1 cellular context compared by ENCODE assay signal in the genomic region with DNA sequence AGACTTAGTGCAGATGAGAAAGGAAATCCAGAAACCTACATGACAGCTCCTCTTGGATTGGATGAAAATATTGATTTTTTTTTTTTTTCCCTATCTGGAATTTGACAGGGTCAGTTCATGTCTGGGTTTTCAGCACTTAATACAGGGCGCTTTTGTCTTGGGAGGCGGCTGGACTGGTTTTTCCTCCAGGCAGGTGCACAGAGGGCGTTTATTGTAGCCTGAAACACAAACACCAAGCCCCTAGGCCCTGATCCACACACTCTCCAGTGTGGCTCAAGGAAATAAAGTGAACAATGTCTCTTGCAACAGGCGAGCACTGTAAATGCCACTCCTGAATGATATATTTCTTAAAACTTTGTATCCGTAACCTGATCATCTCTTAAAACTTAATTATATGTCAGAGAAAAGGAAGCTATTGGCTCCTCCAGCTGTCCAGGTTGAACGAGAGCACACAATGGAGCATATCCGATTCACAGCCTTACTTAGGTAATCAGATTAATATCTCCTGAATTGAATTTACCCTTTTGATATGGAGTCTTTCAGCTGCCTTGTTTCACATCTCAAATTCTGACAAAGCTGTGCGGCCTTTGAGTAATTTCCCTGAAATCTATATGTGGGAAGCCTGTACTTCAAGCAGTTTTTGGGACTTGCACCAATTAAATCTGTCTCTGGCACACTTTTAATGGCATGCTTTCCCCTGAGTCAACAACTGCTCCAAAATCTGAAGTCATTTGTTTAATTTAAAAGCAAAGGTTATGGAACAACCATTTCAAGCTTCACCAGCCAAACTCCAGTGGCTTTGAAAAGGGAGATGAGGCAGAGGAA.
TF ChIP-seq lines count a peak whose summit lies in the region.

No MANE protein-coding gene starts in this region.

TF ChIP-seq in HEK293, 187 proteins besides CTCF, POLR2A, EP300 and RAD21 (continued from another document):
- no peak for TF ChIP-seq ZNF280D (tag by site-specific recombination; IDR thresholded peaks at IDR 0.05)
- TF ChIP-seq ZBTB7A (tag by site-specific recombination; IDR thresholded peaks at IDR 0.05; ENCODE audit: low read depth), result no peak
- no peak for TF ChIP-seq ZNF157 (tag by site-specific recombination; IDR thresholded peaks at IDR 0.05)
- TF ChIP-seq ZFP69B (tag by site-specific recombination; IDR thresholded peaks at IDR 0.05), result no peak
- TF ChIP-seq WT1 (tag by site-specific recombination; IDR thresholded peaks at IDR 0.05), result 0 out of 2 replicates have a peak, but pooled peaks have one; percentile 35
- peak; percentile 95 for TF ChIP-seq FEZF1 (tag by site-specific recombination; IDR thresholded peaks at IDR 0.05)
- no peak for TF ChIP-seq GLI4 (tag by site-specific recombination; IDR thresholded peaks at IDR 0.05)
- peak; percentile 85 for TF ChIP-seq OSR2 (tag by site-specific recombination; IDR thresholded peaks at IDR 0.05)
- TF ChIP-seq, protein P1, sequence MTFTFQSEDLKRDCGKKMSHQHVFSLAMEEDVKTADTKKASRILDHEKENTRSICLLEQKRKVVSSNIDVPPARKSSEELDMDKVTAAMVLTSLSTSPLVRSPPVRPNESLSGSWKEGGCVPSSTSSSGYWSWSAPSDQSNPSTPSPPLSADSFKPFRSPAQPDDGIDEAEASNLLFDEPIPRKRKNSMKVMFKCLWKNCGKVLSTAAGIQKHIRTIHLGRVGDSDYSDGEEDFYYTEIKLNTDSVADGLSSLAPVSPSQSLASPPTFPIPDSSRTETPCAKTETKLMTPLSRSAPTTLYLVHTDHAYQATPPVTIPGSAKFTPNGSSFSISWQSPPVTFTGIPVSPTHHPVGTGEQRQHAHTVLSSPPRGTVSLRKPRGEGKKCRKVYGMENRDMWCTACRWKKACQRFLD (tag by site-specific recombination; IDR thresholded peaks at IDR 0.05), result no peak
- TF ChIP-seq, protein P2, sequence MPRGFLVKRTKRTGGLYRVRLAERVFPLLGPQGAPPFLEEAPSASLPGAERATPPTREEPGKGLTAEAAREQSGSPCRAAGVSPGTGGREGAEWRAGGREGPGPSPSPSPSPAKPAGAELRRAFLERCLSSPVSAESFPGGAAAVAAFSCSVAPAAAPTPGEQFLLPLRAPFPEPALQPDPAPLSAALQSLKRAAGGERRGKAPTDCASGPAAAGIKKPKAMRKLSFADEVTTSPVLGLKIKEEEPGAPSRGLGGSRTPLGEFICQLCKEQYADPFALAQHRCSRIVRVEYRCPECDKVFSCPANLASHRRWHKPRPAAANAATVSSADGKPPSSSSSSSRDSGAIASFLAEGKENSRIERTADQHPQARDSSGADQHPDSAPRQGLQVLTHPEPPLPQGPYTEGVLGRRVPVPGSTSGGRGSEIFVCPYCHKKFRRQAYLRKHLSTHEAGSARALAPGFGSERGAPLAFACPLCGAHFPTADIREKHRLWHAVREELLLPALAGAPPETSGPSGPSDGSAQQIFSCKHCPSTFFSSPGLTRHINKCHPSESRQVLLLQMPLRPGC (tag by site-specific recombination; IDR thresholded peaks at IDR 0.05), result peak; percentile 43; the same call in 1 of the 2 replicates
- TF ChIP-seq TCF7L2 (IDR thresholded peaks at IDR 0.05; ENCODE audit: borderline replicate concordance, low read depth, low read length), result 0 out of 2 replicates have a peak, but pooled peaks have one; percentile 16
- TF ChIP-seq SP2 (tag by site-specific recombination; IDR thresholded peaks at IDR 0.05), result no peak
- TF ChIP-seq, protein P3, sequence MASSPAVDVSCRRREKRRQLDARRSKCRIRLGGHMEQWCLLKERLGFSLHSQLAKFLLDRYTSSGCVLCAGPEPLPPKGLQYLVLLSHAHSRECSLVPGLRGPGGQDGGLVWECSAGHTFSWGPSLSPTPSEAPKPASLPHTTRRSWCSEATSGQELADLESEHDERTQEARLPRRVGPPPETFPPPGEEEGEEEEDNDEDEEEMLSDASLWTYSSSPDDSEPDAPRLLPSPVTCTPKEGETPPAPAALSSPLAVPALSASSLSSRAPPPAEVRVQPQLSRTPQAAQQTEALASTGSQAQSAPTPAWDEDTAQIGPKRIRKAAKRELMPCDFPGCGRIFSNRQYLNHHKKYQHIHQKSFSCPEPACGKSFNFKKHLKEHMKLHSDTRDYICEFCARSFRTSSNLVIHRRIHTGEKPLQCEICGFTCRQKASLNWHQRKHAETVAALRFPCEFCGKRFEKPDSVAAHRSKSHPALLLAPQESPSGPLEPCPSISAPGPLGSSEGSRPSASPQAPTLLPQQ (tag by site-specific recombination; IDR thresholded peaks at IDR 0.05), result no peak
- TF ChIP-seq ZNF791 (tag by site-specific recombination; IDR thresholded peaks at IDR 0.05), result no peak
- peak; percentile 88 for TF ChIP-seq ZNF843 (tag by site-specific recombination; IDR thresholded peaks at IDR 0.05)
- TF ChIP-seq, protein P4, sequence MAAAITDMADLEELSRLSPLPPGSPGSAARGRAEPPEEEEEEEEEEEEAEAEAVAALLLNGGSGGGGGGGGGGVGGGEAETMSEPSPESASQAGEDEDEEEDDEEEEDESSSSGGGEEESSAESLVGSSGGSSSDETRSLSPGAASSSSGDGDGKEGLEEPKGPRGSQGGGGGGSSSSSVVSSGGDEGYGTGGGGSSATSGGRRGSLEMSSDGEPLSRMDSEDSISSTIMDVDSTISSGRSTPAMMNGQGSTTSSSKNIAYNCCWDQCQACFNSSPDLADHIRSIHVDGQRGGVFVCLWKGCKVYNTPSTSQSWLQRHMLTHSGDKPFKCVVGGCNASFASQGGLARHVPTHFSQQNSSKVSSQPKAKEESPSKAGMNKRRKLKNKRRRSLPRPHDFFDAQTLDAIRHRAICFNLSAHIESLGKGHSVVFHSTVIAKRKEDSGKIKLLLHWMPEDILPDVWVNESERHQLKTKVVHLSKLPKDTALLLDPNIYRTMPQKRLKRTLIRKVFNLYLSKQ (tag by site-specific recombination; IDR thresholded peaks at IDR 0.05; ENCODE audit: borderline replicate concordance), result no peak
- TF ChIP-seq ZNF600 (tag by site-specific recombination; IDR thresholded peaks at IDR 0.05), result peak; percentile 73
- TF ChIP-seq ZNF10 (tag by site-specific recombination; IDR thresholded peaks at IDR 0.05), result peak; percentile 34; the same call in 1 of the 2 replicates
- no peak for TF ChIP-seq ZNF548 (tag by site-specific recombination; IDR thresholded peaks at IDR 0.05)
- peak; percentile 63 for TF ChIP-seq ZXDB (tag by site-specific recombination; IDR thresholded peaks at IDR 0.05)
- TF ChIP-seq PRDM4 (tag by site-specific recombination; IDR thresholded peaks at IDR 0.05), result peak; percentile 54
- peak; percentile 73 for TF ChIP-seq SCRT1 (tag by site-specific recombination; IDR thresholded peaks at IDR 0.05; ENCODE audit: borderline replicate concordance)
- no peak for TF ChIP-seq ZBTB26 (tag by site-specific recombination; optimal IDR thresholded peaks at IDR 0.05)
- no peak for TF ChIP-seq ZNF23 (tag by site-specific recombination; IDR thresholded peaks at IDR 0.05; ENCODE audit: borderline replicate concordance)
- peak; percentile 88 for TF ChIP-seq GFI1B (tag by site-specific recombination; IDR thresholded peaks at IDR 0.05)
- TF ChIP-seq ZNF169 (tag by site-specific recombination; IDR thresholded peaks at IDR 0.05), result no peak
- TF ChIP-seq SP7 (tag by site-specific recombination; IDR thresholded peaks at IDR 0.05), result peak; percentile 95
- TF ChIP-seq ZNF837 (tag by site-specific recombination; IDR thresholded peaks at IDR 0.05), result no peak
- TF ChIP-seq ZBTB20 (tag by site-specific recombination; IDR thresholded peaks at IDR 0.05), result no peak
- peak; percentile 24; the same call in 1 of the 2 replicates for TF ChIP-seq OVOL3 (tag by site-specific recombination; IDR thresholded peaks at IDR 0.05)
- TF ChIP-seq ZNF416 (tag by site-specific recombination; IDR thresholded peaks at IDR 0.05), result no peak
- no peak for TF ChIP-seq PRDM10 (tag by site-specific recombination; IDR thresholded peaks at IDR 0.05)
- TF ChIP-seq, protein P5, sequence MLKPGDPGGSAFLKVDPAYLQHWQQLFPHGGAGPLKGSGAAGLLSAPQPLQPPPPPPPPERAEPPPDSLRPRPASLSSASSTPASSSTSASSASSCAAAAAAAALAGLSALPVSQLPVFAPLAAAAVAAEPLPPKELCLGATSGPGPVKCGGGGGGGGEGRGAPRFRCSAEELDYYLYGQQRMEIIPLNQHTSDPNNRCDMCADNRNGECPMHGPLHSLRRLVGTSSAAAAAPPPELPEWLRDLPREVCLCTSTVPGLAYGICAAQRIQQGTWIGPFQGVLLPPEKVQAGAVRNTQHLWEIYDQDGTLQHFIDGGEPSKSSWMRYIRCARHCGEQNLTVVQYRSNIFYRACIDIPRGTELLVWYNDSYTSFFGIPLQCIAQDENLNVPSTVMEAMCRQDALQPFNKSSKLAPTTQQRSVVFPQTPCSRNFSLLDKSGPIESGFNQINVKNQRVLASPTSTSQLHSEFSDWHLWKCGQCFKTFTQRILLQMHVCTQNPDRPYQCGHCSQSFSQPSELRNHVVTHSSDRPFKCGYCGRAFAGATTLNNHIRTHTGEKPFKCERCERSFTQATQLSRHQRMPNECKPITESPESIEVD (tag by site-specific recombination; IDR thresholded peaks at IDR 0.05), result peak; percentile 92
